In the genomic region with DNA sequence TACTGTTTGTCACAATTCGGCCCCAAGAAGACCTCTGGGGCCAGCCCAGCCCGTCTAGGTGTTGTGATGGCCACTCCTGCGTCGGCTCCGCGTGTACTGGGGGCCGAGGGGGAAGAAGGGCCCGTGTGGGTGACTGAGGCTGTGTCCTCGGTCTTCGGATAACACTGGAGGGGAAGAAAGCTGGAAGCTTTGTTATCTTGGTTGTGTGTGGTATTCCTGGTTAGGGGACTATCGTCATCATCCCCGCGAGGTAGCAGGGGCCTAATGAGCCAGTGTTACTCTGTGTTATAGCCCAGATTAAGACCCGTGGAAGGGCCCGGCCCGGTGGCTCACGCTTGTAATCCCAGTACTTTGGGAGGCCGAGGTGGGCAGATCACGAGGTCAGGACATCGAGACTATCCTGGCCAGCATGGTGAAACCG, we compare ENCODE assay signal across 8 cellular contexts. TPM values are rescaled to one million over a fixed set of nuclear protein-coding genes. Genes with fewer than 3 reads are reported as not detected.
DNase-seq lines count a peak whose midpoint lies in the region; ATAC-seq, FAIRE-seq and TF ChIP-seq lines count a peak whose summit lies in the region.

No MANE protein-coding gene starts in this region.

- H3K9me3 ChIP-seq in ascending aorta (no peaks in the 10 kb centered on the region), HepG2 (ENCODE audit: low read length) (no peaks in the 10 kb centered on the region), tibial nerve (no peaks in the 10 kb centered on the region)

- H3K4me3 Mint-ChIP-seq in activated T-cell treated with anti-CD3 and anti-CD28 coated beads, Interleukin-2, amount 50 U/mL, for 4 hours: peak overlapping the region; percentile 91

- no peak for DNase-seq in activated T-cell treated with anti-CD3 and anti-CD28 coated beads, Interleukin-2, amount 50 U/mL, for 4 hours
- no peak for DNase-seq in activated T-cell treated with anti-CD3 and anti-CD28 coated beads, Interleukin-2, amount 50 U/mL, for 1 hour
- no peak for DNase-seq in ascending aorta (ENCODE audit: low spot score in 2 of 2)
- DNase-seq in HepG2 (ENCODE audit: low spot score): no peak
- no peak for DNase-seq in tibial nerve (ENCODE audit: low spot score in 2 of 2)
- no peak for DNase-seq in NCI-H774 (lab: John Stamatoyannopoulos, UW)

- in situ Hi-C loops in HepG2 (cut with HindIII; ENCODE audit: extremely low pct_ligation_motif_present, low pct_unique_long_range_greater_than_20kb): no loop called here

- TF ChIP-seq EP300 in HepG2 (IDR thresholded peaks at IDR 0.05; ENCODE audit: low read depth in 2 of 2, low read length in 2 of 2): no peak
- TF ChIP-seq EP300 in HepG2 (CRISPR knock-in tag; IDR thresholded peaks at IDR 0.05; ENCODE audit: borderline replicate concordance): no peak
- TF ChIP-seq EP300 in tibial nerve (IDR thresholded peaks at IDR 0.05): no peak

- no peak for TF ChIP-seq RAD21 in HepG2 (CRISPR knock-in tag; IDR thresholded peaks at IDR 0.05)

- intact Hi-C loops in ascending aorta (cut with DNase I): loop anchor here (1.0 to 5.0 kb wide), 4 partner anchors 16 to 133 kb away; partner anchors contain the start of genes ECHS1, PAOX, TUBGCP2 and ZNF511
- intact Hi-C loops in HepG2 (cut with micrococcal nuclease; ENCODE audit: unreplicated experiment): loop anchor here (2.0 kb wide), 1 partner anchor 66 kb away; no protein-coding TSS in a partner anchor

- ATAC-seq in activated T-cell treated with anti-CD3 and anti-CD28 coated beads, Interleukin-2, amount 50 U/mL, for 4 hours: no peak
- ATAC-seq in HepG2: peak; percentile 13
- no peak for ATAC-seq in GM21529 (IDR thresholded peaks at IDR 0.05; ENCODE audit: unreplicated experiment)
- no peak for ATAC-seq in GM21528 (IDR thresholded peaks at IDR 0.05; ENCODE audit: low FRiP score, unreplicated experiment)

- H3K9ac ChIP-seq in HepG2 (ENCODE audit: insufficient read depth, low read depth, low read length): peak overlapping the region; percentile 93

- peaks cover 17% of the 10 kb centered on the region for H3K79me2 ChIP-seq in HepG2 (ENCODE audit: insufficient read depth, low read length)

- H4K20me1 ChIP-seq in HepG2 (ENCODE audit: insufficient read depth, low read length): no peaks in the 10 kb centered on the region

- H3K36me3 ChIP-seq in ascending aorta: peaks cover 11 to 32% of the 10 kb centered on the region in 2 donors
- H3K36me3 ChIP-seq in HepG2 (replicated peaks in 1 of 2; ENCODE audit: control insufficient read depth in 1 of 2, insufficient read depth in 2 of 2, low read length in 2 of 2): peaks cover 0 to 25% of the 10 kb centered on the region in 2 experiments; a peak in 4 of 5 replicates
- H3K36me3 ChIP-seq in tibial nerve: peaks cover 2 to 63% (median 11%) of the 10 kb centered on the region in 3 donors

- peaks cover 16% of the 10 kb centered on the region for H3K36me3 Mint-ChIP-seq in activated T-cell treated with anti-CD3 and anti-CD28 coated beads, Interleukin-2, amount 50 U/mL, for 4 hours (ENCODE audit: insufficient read depth)

- WGBS in HepG2 (ENCODE audit: low lambda C conversion rate): 7% methylated on average over 18 of the region's 21 CpGs
- 32% methylated on average over 21 of the region's 21 CpGs for WGBS in tibial nerve, 2 donors

- H3K4me1 ChIP-seq in ascending aorta: peaks cover 0 to 14% of the 10 kb centered on the region in 2 donors
- peaks cover 19% of the 10 kb centered on the region for H3K4me1 ChIP-seq in HepG2 (ENCODE audit: insufficient read depth, low read length)
- H3K4me1 ChIP-seq in tibial nerve: peaks cover 0 to 25% (median 10%) of the 10 kb centered on the region in 4 donors

- TF ChIP-seq POLR2A in HepG2 (IDR thresholded peaks at IDR 0.05; ENCODE audit: insufficient read depth in 1 of 2, low read depth in 2 of 2, low read length in 2 of 2) (no peak), tibial nerve (IDR thresholded peaks at IDR 0.05) (no peak)

- no peaks in the 10 kb centered on the region for H3K27me3 Mint-ChIP-seq in activated T-cell treated with anti-CD3 and anti-CD28 coated beads, Interleukin-2, amount 50 U/mL, for 4 hours (ENCODE audit: low read depth)

- TF ChIP-seq CTCF in ascending aorta (IDR thresholded peaks at IDR 0.05): no peak
- TF ChIP-seq CTCF in HepG2 (CRISPR knock-in tag; IDR thresholded peaks at IDR 0.05): no peak
- TF ChIP-seq CTCF in tibial nerve (IDR thresholded peaks at IDR 0.05): no peak

- POLR2A ChIA-PET in HepG2 (lab: Yijun Ruan, JAX): interaction anchor here (1.5 to 3.5 kb wide), 4 partner anchors 9 to 48 kb away, joined by 3 to 21 read pairs (median 11); partner anchors contain the start of genes FUOM, PAOX and PRAP1

- H3K4me3 ChIP-seq in ascending aorta (peak overlapping the region; percentile 85 to 97), HepG2 (replicated peaks in 1 of 3; ENCODE audit: insufficient read depth in 1 of 3, low read depth in 2 of 3, low read length in 3 of 3) (peak overlapping the region; percentile 69 to 84 (median 79)), tibial nerve (peak overlapping the region; percentile 76 to 94 (median 84))

- H2AFZ ChIP-seq in HepG2 (ENCODE audit: low read length): no peak overlapping the region

- H3K9me3 Mint-ChIP-seq in activated T-cell treated with anti-CD3 and anti-CD28 coated beads, Interleukin-2, amount 50 U/mL, for 4 hours: no peaks in the 10 kb centered on the region

- H3K4me1 Mint-ChIP-seq in activated T-cell treated with anti-CD3 and anti-CD28 coated beads, Interleukin-2, amount 50 U/mL, for 4 hours (ENCODE audit: low read depth): peaks cover 49% of the 10 kb centered on the region

- FAIRE-seq in HepG2 (lab: Jason Lieb, UNC): no peak

- H3K27me3 ChIP-seq in ascending aorta (no peaks in the 10 kb centered on the region), HepG2 (ENCODE audit: control insufficient read depth in 1 of 2, insufficient read depth in 2 of 2, low read length in 2 of 2) (no peaks in the 10 kb centered on the region; a peak in 1 of 5 replicates), tibial nerve (no peaks in the 10 kb centered on the region)

- BruUV-seq in HepG2 (replicated peaks; lab: Mats Ljungman, UMichigan): TSS peak; percentile 62

- CTCF ChIA-PET in HepG2 (lab: Yijun Ruan, JAX; ENCODE audit: low intra/inter-chr PET ratio, low total read pairs): no interaction called here

- H3K4me2 ChIP-seq in HepG2 (ENCODE audit: low read depth, low read length): peak overlapping the region; percentile 76

- H3K27ac ChIP-seq in ascending aorta: peak overlapping the region; percentile 68 to 82
- peak overlapping the region; percentile 82 for H3K27ac ChIP-seq in HepG2 (ENCODE audit: extremely low read length, insufficient read depth, low read length)
- H3K27ac ChIP-seq in tibial nerve: peak overlapping the region in 3 of 4 donors; percentile 84 to 88 (median 86)

RNA-seq across cellular contexts. Expression of gene MTG1, which starts 0.9 kb away (rescaled TPM):
- 10 to 100 TPM; 60.3 to 68.1 (median 67.1) TPM for total RNA-seq in activated T-cell treated with anti-CD3 and anti-CD28 coated beads, Interleukin-2, amount 50 U/mL, for 4 hours
- total RNA-seq in ascending aorta (37.8 TPM), HepG2 (2016; rRNA removed; fragmentation: Illumina TruSeq; extraction: Trizol) (29.9 and 42.0 TPM in 2 replicates), tibial nerve (10 to 100 TPM; 28.7 to 65.7 (median 34.7) TPM)
- total RNA-seq in HepG2 (2016; cell fraction: cytosol; rRNA removed; fragmentation: Illumina TruSeq; extraction: Trizol; ENCODE audit: low read depth): 13.1 and 13.6 TPM in 2 replicates
- total RNA-seq in HepG2 (2016; cell fraction: insoluble cytoplasmic fraction; rRNA removed; fragmentation: Illumina TruSeq; extraction: Trizol): 29.5 and 43.2 TPM in 2 replicates
- 15.1 and 15.4 TPM in 2 replicates for total RNA-seq in HepG2 (2016; cell fraction: membrane; rRNA removed; fragmentation: Illumina TruSeq; extraction: Trizol)
- total RNA-seq in HepG2 (2016; cell fraction: nucleus; rRNA removed; fragmentation: Illumina TruSeq; extraction: Trizol): 38.2 and 45.9 TPM in 2 replicates
- 103 and 108 TPM in 2 replicates for polyA plus RNA-seq in HepG2 (2011; rRNA removed)
- 54.2 and 75.0 TPM in 2 replicates for polyA plus RNA-seq in HepG2 (2011; cell fraction: cytosol; rRNA removed)
- polyA plus RNA-seq in HepG2 (2011; cell fraction: nucleus; rRNA removed): 687 and 805 TPM in 2 replicates
- polyA plus RNA-seq in HepG2 (2012): 46.2 and 51.2 TPM in 2 replicates
- 10.8 and 11.1 TPM in 2 replicates for polyA plus RNA-seq in HepG2 (2016; cell fraction: cytosol; fragmentation: Illumina TruSeq; extraction: Trizol; ENCODE audit: low read depth)
- polyA plus RNA-seq in HepG2 (2016; cell fraction: insoluble cytoplasmic fraction; fragmentation: Illumina TruSeq; extraction: Trizol; ENCODE audit: low read depth): 40.2 and 42.5 TPM in 2 replicates
- 12.8 and 14.3 TPM in 2 replicates for polyA plus RNA-seq in HepG2 (2016; cell fraction: membrane; fragmentation: Illumina TruSeq; extraction: Trizol; ENCODE audit: low read depth)
- 225 and 242 TPM in 2 replicates for polyA plus RNA-seq in HepG2 (2016; cell fraction: nucleus; fragmentation: Illumina TruSeq; extraction: Trizol; ENCODE audit: insufficient read depth, low read depth)
- polyA minus RNA-seq in HepG2 (2011; rRNA and poly(A)+ RNA removed; ENCODE audit: low replicate concordance): 80.2 and 80.5 TPM in 2 replicates
- 17.3 and 18.7 TPM in 2 replicates for polyA minus RNA-seq in HepG2 (2011; cell fraction: cytosol; rRNA and poly(A)+ RNA removed)
- 62.7 and 86.9 TPM in 2 replicates for polyA minus RNA-seq in HepG2 (2011; cell fraction: nucleus; rRNA and poly(A)+ RNA removed)

RNA-seq across cellular contexts. Expression of gene PAOX, which starts 15.7 kb away (rescaled TPM):
- 1 to 10 TPM; 2.6 to 3.2 (median 2.9) TPM for total RNA-seq in activated T-cell treated with anti-CD3 and anti-CD28 coated beads, Interleukin-2, amount 50 U/mL, for 4 hours
- 1.4 TPM for total RNA-seq in ascending aorta
- total RNA-seq in HepG2 (2016; rRNA removed; fragmentation: Illumina TruSeq; extraction: Trizol): 0.49 and 0.52 TPM in 2 replicates
- total RNA-seq in HepG2 (2016; cell fraction: cytosol; rRNA removed; fragmentation: Illumina TruSeq; extraction: Trizol; ENCODE audit: low read depth): not detected in 2 replicates
- total RNA-seq in HepG2 (2016; cell fraction: insoluble cytoplasmic fraction; rRNA removed; fragmentation: Illumina TruSeq; extraction: Trizol): 0.49 and 0.54 TPM in 2 replicates
- total RNA-seq in HepG2 (2016; cell fraction: membrane; rRNA removed; fragmentation: Illumina TruSeq; extraction: Trizol): 0.12 TPM in 1 of 2 replicates, not detected in the other
- total RNA-seq in HepG2 (2016; cell fraction: nucleus; rRNA removed; fragmentation: Illumina TruSeq; extraction: Trizol): 0.41 and 0.78 TPM in 2 replicates
- 0.77 and 1.1 TPM in 2 replicates for polyA plus RNA-seq in HepG2 (2011; rRNA removed)
- polyA plus RNA-seq in HepG2 (2011; cell fraction: cytosol; rRNA removed): 0.56 and 0.72 TPM in 2 replicates
- polyA plus RNA-seq in HepG2 (2011; cell fraction: nucleus; rRNA removed): 3.9 and 4.7 TPM in 2 replicates
- polyA plus RNA-seq in HepG2 (2012): 1.2 and 1.4 TPM in 2 replicates
- 0.16 TPM in 2 replicates for polyA plus RNA-seq in HepG2 (2016; cell fraction: cytosol; fragmentation: Illumina TruSeq; extraction: Trizol; ENCODE audit: low read depth)
- 0.50 and 0.56 TPM in 2 replicates for polyA plus RNA-seq in HepG2 (2016; cell fraction: insoluble cytoplasmic fraction; fragmentation: Illumina TruSeq; extraction: Trizol; ENCODE audit: low read depth)
- 0.11 TPM in 1 of 2 replicates, not detected in the other for polyA plus RNA-seq in HepG2 (2016; cell fraction: membrane; fragmentation: Illumina TruSeq; extraction: Trizol; ENCODE audit: low read depth)
- 2.0 and 2.2 TPM in 2 replicates for polyA plus RNA-seq in HepG2 (2016; cell fraction: nucleus; fragmentation: Illumina TruSeq; extraction: Trizol; ENCODE audit: insufficient read depth, low read depth)
- 1.7 TPM in 1 of 2 replicates, not detected in the other for polyA minus RNA-seq in HepG2 (2011; rRNA and poly(A)+ RNA removed; ENCODE audit: low replicate concordance)
- not detected in 2 replicates for polyA minus RNA-seq in HepG2 (2011; cell fraction: cytosol; rRNA and poly(A)+ RNA removed)
- polyA minus RNA-seq in HepG2 (2011; cell fraction: nucleus; rRNA and poly(A)+ RNA removed): 0.99 and 1.2 TPM in 2 replicates
- total RNA-seq in tibial nerve: 10 to 100 TPM; 15.3 to 26.7 (median 18.4) TPM

RNA-seq across cellular contexts. Expression of gene ECHS1, which starts 21.7 kb away (rescaled TPM):
- 10 to 100 TPM; 53.1 to 55.6 (median 53.9) TPM for total RNA-seq in activated T-cell treated with anti-CD3 and anti-CD28 coated beads, Interleukin-2, amount 50 U/mL, for 4 hours
- total RNA-seq in ascending aorta: 68.0 TPM
- total RNA-seq in HepG2 (2016; rRNA removed; fragmentation: Illumina TruSeq; extraction: Trizol): 195 and 233 TPM in 2 replicates
- total RNA-seq in HepG2 (2016; cell fraction: cytosol; rRNA removed; fragmentation: Illumina TruSeq; extraction: Trizol; ENCODE audit: low read depth): 58.3 and 60.5 TPM in 2 replicates
- 200 and 225 TPM in 2 replicates for total RNA-seq in HepG2 (2016; cell fraction: insoluble cytoplasmic fraction; rRNA removed; fragmentation: Illumina TruSeq; extraction: Trizol)
- total RNA-seq in HepG2 (2016; cell fraction: membrane; rRNA removed; fragmentation: Illumina TruSeq; extraction: Trizol): 81.4 and 88.8 TPM in 2 replicates
- 65.2 and 65.6 TPM in 2 replicates for total RNA-seq in HepG2 (2016; cell fraction: nucleus; rRNA removed; fragmentation: Illumina TruSeq; extraction: Trizol)
- polyA plus RNA-seq in HepG2 (2011; rRNA removed): 26.4 and 32.7 TPM in 2 replicates
- polyA plus RNA-seq in HepG2 (2011; cell fraction: cytosol; rRNA removed): 39.1 and 41.3 TPM in 2 replicates
- polyA plus RNA-seq in HepG2 (2011; cell fraction: nucleus; rRNA removed): 37.3 and 39.0 TPM in 2 replicates
- 79.9 and 84.4 TPM in 2 replicates for polyA plus RNA-seq in HepG2 (2012)
- 60.4 and 63.0 TPM in 2 replicates for polyA plus RNA-seq in HepG2 (2016; cell fraction: cytosol; fragmentation: Illumina TruSeq; extraction: Trizol; ENCODE audit: low read depth)
- polyA plus RNA-seq in HepG2 (2016; cell fraction: insoluble cytoplasmic fraction; fragmentation: Illumina TruSeq; extraction: Trizol; ENCODE audit: low read depth): 218 and 228 TPM in 2 replicates
- polyA plus RNA-seq in HepG2 (2016; cell fraction: membrane; fragmentation: Illumina TruSeq; extraction: Trizol; ENCODE audit: low read depth): 63.2 and 68.6 TPM in 2 replicates
- polyA plus RNA-seq in HepG2 (2016; cell fraction: nucleus; fragmentation: Illumina TruSeq; extraction: Trizol; ENCODE audit: insufficient read depth, low read depth): 101 and 107 TPM in 2 replicates
- 32.0 and 52.6 TPM in 2 replicates for polyA minus RNA-seq in HepG2 (2011; rRNA and poly(A)+ RNA removed; ENCODE audit: low replicate concordance)
- polyA minus RNA-seq in HepG2 (2011; cell fraction: cytosol; rRNA and poly(A)+ RNA removed): 27.8 and 30.0 TPM in 2 replicates
- 8.9 and 9.3 TPM in 2 replicates for polyA minus RNA-seq in HepG2 (2011; cell fraction: nucleus; rRNA and poly(A)+ RNA removed)
- total RNA-seq in tibial nerve: 100 to 1,000 TPM in 1 of 4 donors, 10 to 100 TPM in 3; 70.5 to 104 (median 76.4) TPM

RNA-seq across cellular contexts. Expression of gene SPRN, which starts 29.6 kb away (rescaled TPM):
- total RNA-seq in activated T-cell treated with anti-CD3 and anti-CD28 coated beads, Interleukin-2, amount 50 U/mL, for 4 hours: not detected
- total RNA-seq in ascending aorta: not detected
- not detected in 2 replicates for total RNA-seq in HepG2 (2016; rRNA removed; fragmentation: Illumina TruSeq; extraction: Trizol)
- not detected in 2 replicates for total RNA-seq in HepG2 (2016; cell fraction: cytosol; rRNA removed; fragmentation: Illumina TruSeq; extraction: Trizol; ENCODE audit: low read depth)
- total RNA-seq in HepG2 (2016; cell fraction: insoluble cytoplasmic fraction; rRNA removed; fragmentation: Illumina TruSeq; extraction: Trizol): not detected in 2 replicates
- not detected in 2 replicates for total RNA-seq in HepG2 (2016; cell fraction: membrane; rRNA removed; fragmentation: Illumina TruSeq; extraction: Trizol)
- total RNA-seq in HepG2 (2016; cell fraction: nucleus; rRNA removed; fragmentation: Illumina TruSeq; extraction: Trizol): not detected in 2 replicates
- not detected in 2 replicates for polyA plus RNA-seq in HepG2 (2011; rRNA removed)
- not detected in 2 replicates for polyA plus RNA-seq in HepG2 (2011; cell fraction: cytosol; rRNA removed)
- polyA plus RNA-seq in HepG2 (2011; cell fraction: nucleus; rRNA removed): not detected in 2 replicates
- 2.9 and 4.1 TPM in 2 replicates for polyA plus RNA-seq in HepG2 (2012)
- not detected in 2 replicates for polyA plus RNA-seq in HepG2 (2016; cell fraction: cytosol; fragmentation: Illumina TruSeq; extraction: Trizol; ENCODE audit: low read depth)
- polyA plus RNA-seq in HepG2 (2016; cell fraction: insoluble cytoplasmic fraction; fragmentation: Illumina TruSeq; extraction: Trizol; ENCODE audit: low read depth): not detected in 2 replicates
- polyA plus RNA-seq in HepG2 (2016; cell fraction: membrane; fragmentation: Illumina TruSeq; extraction: Trizol; ENCODE audit: low read depth): not detected in 2 replicates
- polyA plus RNA-seq in HepG2 (2016; cell fraction: nucleus; fragmentation: Illumina TruSeq; extraction: Trizol; ENCODE audit: insufficient read depth, low read depth): not detected in 2 replicates
- polyA minus RNA-seq in HepG2 (2011; rRNA and poly(A)+ RNA removed; ENCODE audit: low replicate concordance): not detected in 2 replicates
- polyA minus RNA-seq in HepG2 (2011; cell fraction: cytosol; rRNA and poly(A)+ RNA removed): not detected in 2 replicates
- not detected in 2 replicates for polyA minus RNA-seq in HepG2 (2011; cell fraction: nucleus; rRNA and poly(A)+ RNA removed)
- not detected for total RNA-seq in tibial nerve

RNA-seq across cellular contexts. Expression of gene FUOM, which starts 37.0 kb away (rescaled TPM):
- 10 to 100 TPM; 40.7 to 47.4 (median 46.6) TPM for total RNA-seq in activated T-cell treated with anti-CD3 and anti-CD28 coated beads, Interleukin-2, amount 50 U/mL, for 4 hours
- total RNA-seq in ascending aorta (38.5 TPM), HepG2 (2016; rRNA removed; fragmentation: Illumina TruSeq; extraction: Trizol) (60.4 and 64.2 TPM in 2 replicates), tibial nerve (10 to 100 TPM; 44.1 to 59.4 (median 49.3) TPM)
- total RNA-seq in HepG2 (2016; cell fraction: cytosol; rRNA removed; fragmentation: Illumina TruSeq; extraction: Trizol; ENCODE audit: low read depth): 57.8 and 71.7 TPM in 2 replicates
- 67.9 and 76.3 TPM in 2 replicates for total RNA-seq in HepG2 (2016; cell fraction: insoluble cytoplasmic fraction; rRNA removed; fragmentation: Illumina TruSeq; extraction: Trizol)
- 58.7 and 70.4 TPM in 2 replicates for total RNA-seq in HepG2 (2016; cell fraction: membrane; rRNA removed; fragmentation: Illumina TruSeq; extraction: Trizol)
- total RNA-seq in HepG2 (2016; cell fraction: nucleus; rRNA removed; fragmentation: Illumina TruSeq; extraction: Trizol): 36.8 and 40.4 TPM in 2 replicates
- polyA plus RNA-seq in HepG2 (2011; rRNA removed): 27.5 and 29.3 TPM in 2 replicates
- polyA plus RNA-seq in HepG2 (2011; cell fraction: cytosol; rRNA removed): 32.4 and 52.6 TPM in 2 replicates
- 38.8 and 43.2 TPM in 2 replicates for polyA plus RNA-seq in HepG2 (2011; cell fraction: nucleus; rRNA removed)
- 14.1 and 20.9 TPM in 2 replicates for polyA plus RNA-seq in HepG2 (2012)
- polyA plus RNA-seq in HepG2 (2016; cell fraction: cytosol; fragmentation: Illumina TruSeq; extraction: Trizol; ENCODE audit: low read depth): 45.1 and 62.7 TPM in 2 replicates
- polyA plus RNA-seq in HepG2 (2016; cell fraction: insoluble cytoplasmic fraction; fragmentation: Illumina TruSeq; extraction: Trizol; ENCODE audit: low read depth): 61.9 and 62.9 TPM in 2 replicates
- 48.7 and 50.0 TPM in 2 replicates for polyA plus RNA-seq in HepG2 (2016; cell fraction: membrane; fragmentation: Illumina TruSeq; extraction: Trizol; ENCODE audit: low read depth)
- 39.1 and 50.6 TPM in 2 replicates for polyA plus RNA-seq in HepG2 (2016; cell fraction: nucleus; fragmentation: Illumina TruSeq; extraction: Trizol; ENCODE audit: insufficient read depth, low read depth)
- polyA minus RNA-seq in HepG2 (2011; rRNA and poly(A)+ RNA removed; ENCODE audit: low replicate concordance): 5.1 and 15.7 TPM in 2 replicates
- polyA minus RNA-seq in HepG2 (2011; cell fraction: cytosol; rRNA and poly(A)+ RNA removed): 4.8 and 6.5 TPM in 2 replicates
- 34.6 and 37.3 TPM in 2 replicates for polyA minus RNA-seq in HepG2 (2011; cell fraction: nucleus; rRNA and poly(A)+ RNA removed)
